Comparison of ENCODE assay signal across 17 cellular contexts in the genomic region with DNA sequence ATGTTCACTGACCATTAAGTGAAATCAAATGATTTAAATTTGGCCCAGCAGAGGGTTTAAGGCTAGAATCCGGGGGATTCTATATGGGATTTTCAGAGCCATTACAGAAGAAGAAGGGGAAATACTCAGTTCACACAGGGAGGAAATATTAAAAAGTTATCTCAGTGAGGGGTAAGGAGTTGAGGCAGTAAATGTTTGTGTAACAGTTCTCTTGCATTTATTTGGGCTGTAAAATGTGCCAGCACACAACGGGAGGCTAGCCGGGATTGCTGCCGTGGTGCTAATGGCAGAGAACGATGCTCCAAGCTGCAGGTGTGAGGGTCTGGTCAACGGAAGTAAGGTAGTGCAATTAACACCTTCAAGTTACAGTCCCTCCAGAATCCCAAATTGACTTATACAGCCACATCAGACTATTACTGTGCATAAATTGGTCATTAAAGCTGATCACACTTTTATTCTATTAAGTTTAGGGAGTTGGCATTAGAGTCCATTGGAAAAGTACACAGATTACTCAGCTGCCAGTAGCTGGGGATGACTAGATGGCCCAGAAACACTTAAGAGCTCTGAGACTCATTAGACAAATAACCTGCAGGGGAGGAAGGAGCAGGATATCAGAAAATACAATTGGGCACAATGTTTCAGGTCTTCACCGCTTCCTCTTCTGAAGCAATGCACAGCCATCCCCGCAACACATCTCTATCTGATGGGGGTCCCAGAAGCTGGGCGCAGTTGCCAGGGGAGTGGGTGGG.
"Had no signal": no experiment of that assay in that cellular context is flagged by ENCODE, and none has a peak within 500 bp of the region (broad histone marks: within the 10 kb centered on the region; RNA-seq: fewer than 3 reads in every experiment).

No MANE protein-coding gene starts in this region.

- H3K27ac ChIP-seq: ascending aorta, coronary artery, esophagus muscularis mucosa, heart right ventricle, left ventricle myocardium inferior, psoas muscle, skin epidermis, tibial nerve, uterus had no signal

- H3K9me3 ChIP-seq: ascending aorta, esophagus muscularis mucosa, heart right ventricle, left ventricle myocardium inferior, psoas muscle, tibial nerve, uterus had no signal

- H3K27me3 ChIP-seq: ascending aorta, esophagus muscularis mucosa, heart right ventricle, tibial nerve, uterus had no signal

- H3K4me1 ChIP-seq: ascending aorta, esophagus muscularis mucosa, tibial nerve, uterus had no signal

- DNase-seq: activated CD4-positive, CD25-positive, alpha-beta regulatory T cell treated with anti-CD3 and anti-CD28 coated beads, Interleukin-2, amount 50 U/mL, for 72 hours; activated CD8-positive, alpha-beta memory T cell treated with anti-CD3 and anti-CD28 coated beads for 24 hours; activated CD8-positive, alpha-beta memory T cell treated with anti-CD3 and anti-CD28 coated beads, Interleukin-2, amount 50 U/mL, for 48 hours; activated effector memory CD4-positive, alpha-beta T cell treated with Interleukin-2 at 50 U/mL for 16 hours; activated T-cell treated with anti-CD3 and anti-CD28 coated beads, Interleukin-2, amount 50 U/mL, for 48 hours; heart right ventricle; left ventricle myocardium inferior; naive thymus-derived CD4-positive, alpha-beta T cell; psoas muscle; right cardiac atrium; stimulated activated naive CD8-positive, alpha-beta T cell treated with anti-CD3 and anti-CD28 coated beads, Interleukin-15, Interleukin-2, amounts not matched to agents 100 U/mL and 50 U/mL, for 24 hours; uterus had no signal

- H3K4me3 ChIP-seq: ascending aorta, coronary artery, esophagus muscularis mucosa, heart right ventricle, left ventricle myocardium inferior, psoas muscle, skin epidermis, tibial nerve, uterus had no signal

- ATAC-seq: heart right ventricle; naive thymus-derived CD4-positive, alpha-beta T cell; psoas muscle; right cardiac atrium; stimulated activated naive CD8-positive, alpha-beta T cell treated with anti-CD3 and anti-CD28 coated beads, Interleukin-15, Interleukin-2, amounts not matched to agents 100 U/mL and 50 U/mL, for 24 hours had no signal

- H3K36me3 ChIP-seq: ascending aorta, esophagus muscularis mucosa, heart right ventricle, left ventricle myocardium inferior, uterus had no signal
